1 cellular context compared by ENCODE assay signal in genomic region chr14:66233571-66233970, GRCh38.
TF ChIP-seq lines count a peak whose summit lies in the region.

No MANE protein-coding gene starts in this region.

TF ChIP-seq in SK-N-SH treated with all-trans-retinoic acid at 6 μM for 48 hours, 23 proteins besides CTCF, POLR2A, EP300 and RAD21 (continued from another document):
- TF ChIP-seq TOX (CRISPR knock-in tag; IDR thresholded peaks at IDR 0.05; ENCODE audit: borderline replicate concordance) = no peak
- no peak for TF ChIP-seq RARB (CRISPR knock-in tag; IDR thresholded peaks at IDR 0.05)
- TF ChIP-seq ZNF70 (CRISPR knock-in tag; IDR thresholded peaks at IDR 0.05) = no peak
- TF ChIP-seq ZNF8 (CRISPR knock-in tag; IDR thresholded peaks at IDR 0.05) = no peak
- TF ChIP-seq ARNTL (CRISPR knock-in tag; IDR thresholded peaks at IDR 0.05; ENCODE audit: borderline replicate concordance, low read depth) = no peak
- no peak for TF ChIP-seq ZFP30 (CRISPR knock-in tag; IDR thresholded peaks at IDR 0.05)
- no peak for TF ChIP-seq ZC3H10 (CRISPR knock-in tag; IDR thresholded peaks at IDR 0.05)
